Comparison of ENCODE assay signal across 19 cellular contexts in genomic region chr11:107830915-107831540, GRCh38. TPM values are rescaled to one million over a fixed set of nuclear protein-coding genes. Genes with fewer than 3 reads are reported as not detected.
DNase-seq lines count a peak whose midpoint lies in the region; FAIRE-seq and TF ChIP-seq lines count a peak whose summit lies in the region.
"Had no signal": no experiment of that assay in that cellular context is flagged by ENCODE, and none has a peak within 500 bp of the region (broad histone marks: within the 10 kb centered on the region; RNA-seq: fewer than 3 reads in every experiment).

No MANE protein-coding gene starts in this region.

- TF ChIP-seq CTCF in C4-2B (conservative IDR thresholded peaks at IDR 0.05): no peak
- TF ChIP-seq CTCF in LNCaP clone FGC (IDR thresholded peaks at IDR 0.05; ENCODE audit: control insufficient read depth, extremely low read depth, insufficient read depth): no peak
- TF ChIP-seq CTCF in bronchial epithelial cell (IDR thresholded peaks at IDR 0.05; ENCODE audit: insufficient read depth, low read length, severe bottlenecking): no peak

- no peak overlapping the region for H3K4me3 ChIP-seq in LNCaP clone FGC (ENCODE audit: low read depth, low read length)
- H3K4me3 ChIP-seq in bronchial epithelial cell (ENCODE audit: low read depth, low read length): no peak overlapping the region
- H3K4me3 ChIP-seq: BLaER1 treated with 17β-estradiol and CSF1 and Interleukin-3, amounts not matched to agents 10 nM and 100 nM; HAP-1; uterus had no signal

- no peaks in the 10 kb centered on the region for H3K27me3 ChIP-seq in bronchial epithelial cell (ENCODE audit: control insufficient read depth, insufficient read depth, low read length)
- H3K27me3 ChIP-seq: BLaER1 treated with 17β-estradiol and CSF1 and Interleukin-3, amounts not matched to agents 10 nM and 100 nM; uterus had no signal

- DNase-seq in LNCaP clone FGC (ENCODE audit: low read depth) (peak; percentile 96), bronchial epithelial cell (ENCODE audit: low read depth) (peak; percentile 83), lung microvascular endothelial cell (ENCODE audit: low read depth in 2 of 2) (peak; percentile 5 to 67), iPS-NIHi7 (ENCODE audit: extremely low spot score) (no peak), G401 (ENCODE audit: low spot score) (no peak), NCI-H1105 (lab: John Stamatoyannopoulos, UW) (no peak)
- DNase-seq in stimulated activated naive CD4-positive, alpha-beta T cell treated with Interleukin-2 at 50 U/mL for 16 hours (lab: John Stamatoyannopoulos, UW): no peak
- DNase-seq: activated CD4-positive, alpha-beta T cell treated with anti-CD3 and anti-CD28 coated beads, Interleukin-2, amount 10 ng/mL, durations not matched to agents 7 days and 5 days; effector memory CD4-positive, alpha-beta T cell; kidney glomerular epithelial cell; NCI-H187 treated with DMSO at 0.1 percent for 48 hours; NCI-H226; nephron progenitor cell; posterior cingulate gyrus; substantia nigra; uterus had no signal

- in situ Hi-C loops in G401 (cut with HindIII; ENCODE audit: low sequenced_read_pairs): no loop called here

- H3K27ac ChIP-seq in C4-2B: peak overlapping the region; percentile 93
- H3K27ac ChIP-seq: uterus had no signal

- H3K36me3 ChIP-seq in bronchial epithelial cell (ENCODE audit: control insufficient read depth, insufficient read depth, low read length): no peaks in the 10 kb centered on the region
- H3K36me3 ChIP-seq: HAP-1, uterus had no signal

- no peak for FAIRE-seq in bronchial epithelial cell (lab: Jason Lieb, UNC)

RNA-seq across cellular contexts. Expression of gene SLC35F2, which starts 27.6 kb away (rescaled TPM):
- 34.8 and 72.7 TPM in 2 replicates for total RNA-seq in bronchial epithelial cell
- 22.8 and 62.1 TPM in 2 replicates for total RNA-seq in lung microvascular endothelial cell
- 67.8 and 105 TPM in 2 replicates for total RNA-seq in G401 (2014; rRNA removed; shearing (Covaris generic))

Comparison
In these comparisons a context has a peak if more than half of its experiments do, and no peak if none do; other contexts are left out.
1. DNase-seq: peak in LNCaP clone FGC (single experiment), bronchial epithelial cell (single experiment) and lung microvascular endothelial cell (2 of 2); none in iPS-NIHi7 (single experiment), G401 (single experiment), stimulated activated naive CD4-positive, alpha-beta T cell treated with Interleukin-2 at 50 U/mL for 16 hours (single experiment) and NCI-H1105 (single experiment).